8 cellular contexts compared by ENCODE assay signal in the genomic region with DNA sequence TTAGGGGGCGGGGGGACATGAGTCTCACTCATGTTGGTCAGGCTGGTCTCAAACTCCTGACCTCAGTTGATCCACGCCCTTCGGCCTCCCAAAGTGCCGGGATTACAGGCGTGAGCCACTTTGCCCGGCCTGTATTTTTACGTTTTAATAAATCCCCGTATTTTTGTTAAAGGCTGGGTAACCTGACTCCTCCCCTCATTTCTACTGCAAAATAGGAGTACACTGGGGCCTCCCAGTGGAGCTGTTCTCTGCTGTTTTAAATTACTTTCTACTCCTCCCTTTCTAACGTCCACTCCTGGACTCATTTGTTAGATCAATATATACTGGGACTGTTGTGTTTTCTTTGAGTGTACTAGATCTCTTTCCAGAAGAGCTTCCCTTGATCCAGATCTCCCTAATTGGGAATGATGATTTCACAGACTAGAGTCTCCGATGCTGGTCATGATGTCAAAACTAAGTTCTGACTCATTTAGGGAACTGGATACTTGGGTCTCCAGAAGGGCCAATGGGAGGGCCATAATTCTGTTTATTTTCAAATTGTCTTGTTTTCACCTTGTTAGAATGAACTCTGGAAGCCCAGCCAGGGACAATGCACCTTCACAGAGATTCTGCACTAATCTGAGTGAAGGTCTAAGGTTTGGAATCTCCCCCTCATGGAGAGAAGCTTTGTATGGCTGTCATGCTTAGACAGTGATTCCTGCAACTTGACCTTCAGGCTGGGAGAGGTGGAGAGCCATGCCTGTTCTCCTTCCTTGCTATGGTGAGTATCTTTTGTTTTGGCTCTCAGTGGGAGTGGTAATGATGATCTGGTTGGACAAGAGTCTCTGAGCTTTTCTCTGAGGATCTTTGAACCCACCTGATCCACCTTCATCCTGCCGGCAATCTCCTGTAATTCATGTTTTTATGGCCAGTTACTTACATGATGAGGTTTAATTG. TPM values are rescaled to one million over a fixed set of nuclear protein-coding genes. Genes with fewer than 3 reads are reported as not detected.
DNase-seq lines count a peak whose midpoint lies in the region; ATAC-seq and TF ChIP-seq lines count a peak whose summit lies in the region.

No MANE protein-coding gene starts in this region.

- H3K4me2 ChIP-seq in skeletal muscle satellite cell (ENCODE audit: low read length), result peak overlapping the region; percentile 95

- H3K27me3 ChIP-seq in foreskin keratinocyte (no peaks in the 10 kb centered on the region), skeletal muscle satellite cell (ENCODE audit: control insufficient read depth, insufficient read depth, low read length) (no peaks in the 10 kb centered on the region)

- TF ChIP-seq CTCF in VCaP (conservative IDR thresholded peaks at IDR 0.05) (no peak), foreskin keratinocyte (conservative IDR thresholded peaks at IDR 0.05) (peak; percentile 40), GM13977 (IDR thresholded peaks at IDR 0.05; ENCODE audit: extremely low read depth, insufficient read depth, missing control alignments) (no peak)

- peak overlapping the region; percentile 99 for H3K9ac ChIP-seq in skeletal muscle satellite cell (ENCODE audit: low read depth, low read length)

- DNase-seq in NOMO-1 treated with DMSO at 0.1 percent for 48 hours (lab: John Stamatoyannopoulos, UW; ENCODE audit: unreplicated experiment) (peak; percentile 62), NOMO-1 treated with dmso at 0.1 percent for 144 hours (lab: John Stamatoyannopoulos, UW; ENCODE audit: unreplicated experiment) (no peak), foreskin keratinocyte (no peak), GM13977 (ENCODE audit: low spot score) (no peak)
- no peak for DNase-seq in NK-92 treated with Interleukin-12 subunit alpha and Interleukin-12 subunit beta, amount 100 ng/mL, for 24 hours (lab: John Stamatoyannopoulos, UW)

- no peaks in the 10 kb centered on the region for H3K9me3 ChIP-seq in skeletal muscle satellite cell (replicated peaks; ENCODE audit: low read length)

- no peak for ATAC-seq in foreskin keratinocyte
- ATAC-seq in GM18868 (IDR thresholded peaks at IDR 0.05; ENCODE audit: unreplicated experiment), result no peak

- peaks cover 52% of the 10 kb centered on the region for H3K36me3 ChIP-seq in skeletal muscle satellite cell (ENCODE audit: insufficient read depth, low read length)

- in situ Hi-C loops in GM13977 (cut with MboI; ENCODE audit: low pct_unique_long_range_greater_than_20kb, low sequenced_read_pairs, unreplicated experiment), result no loop called here

- peak overlapping the region; percentile 97 for H3K4me3 ChIP-seq in skeletal muscle satellite cell (ENCODE audit: low read length)

- H3K27ac ChIP-seq in VCaP (peak overlapping the region; percentile 94), foreskin keratinocyte (peak overlapping the region; percentile 96)

- H3K4me1 ChIP-seq in foreskin keratinocyte, result peaks cover 6% of the 10 kb centered on the region
- H3K4me1 ChIP-seq in skeletal muscle satellite cell (ENCODE audit: control insufficient read depth, insufficient read depth, low read length), result peaks cover 25% of the 10 kb centered on the region

RNA-seq across cellular contexts. Expression of a gene that starts 9.4 kb away (rescaled TPM):
- 102 and 117 TPM in 2 replicates for total RNA-seq in foreskin keratinocyte
- polyA plus RNA-seq in foreskin keratinocyte, result 54.9 and 76.7 TPM in 2 replicates
- total RNA-seq in skeletal muscle satellite cell (2012; rRNA removed), result 104 and 107 TPM in 2 replicates

RNA-seq across cellular contexts. Expression of a gene that starts 21.6 kb away (rescaled TPM):
- 128 and 194 TPM in 2 replicates for total RNA-seq in foreskin keratinocyte
- polyA plus RNA-seq in foreskin keratinocyte, result 108 and 166 TPM in 2 replicates
- total RNA-seq in skeletal muscle satellite cell (2012; rRNA removed), result 42.2 and 44.6 TPM in 2 replicates

RNA-seq across cellular contexts. Expression of a gene that starts 21.9 kb away (rescaled TPM):
- 0.46 and 0.58 TPM in 2 replicates for total RNA-seq in foreskin keratinocyte
- 0.30 and 0.57 TPM in 2 replicates for polyA plus RNA-seq in foreskin keratinocyte
- total RNA-seq in skeletal muscle satellite cell (2012; rRNA removed), result 0.44 and 0.76 TPM in 2 replicates

RNA-seq across cellular contexts. Expression of a gene that starts 25.7 kb away (rescaled TPM):
- 27.7 and 30.8 TPM in 2 replicates for total RNA-seq in foreskin keratinocyte
- 28.8 and 33.0 TPM in 2 replicates for polyA plus RNA-seq in foreskin keratinocyte
- 37.8 and 58.8 TPM in 2 replicates for total RNA-seq in skeletal muscle satellite cell (2012; rRNA removed)

RNA-seq across cellular contexts. Expression of a gene that starts 30.2 kb away (rescaled TPM):
- 107 and 115 TPM in 2 replicates for total RNA-seq in foreskin keratinocyte
- polyA plus RNA-seq in foreskin keratinocyte, result 139 and 152 TPM in 2 replicates
- 46.1 and 49.7 TPM in 2 replicates for total RNA-seq in skeletal muscle satellite cell (2012; rRNA removed)
